In the genomic region with DNA sequence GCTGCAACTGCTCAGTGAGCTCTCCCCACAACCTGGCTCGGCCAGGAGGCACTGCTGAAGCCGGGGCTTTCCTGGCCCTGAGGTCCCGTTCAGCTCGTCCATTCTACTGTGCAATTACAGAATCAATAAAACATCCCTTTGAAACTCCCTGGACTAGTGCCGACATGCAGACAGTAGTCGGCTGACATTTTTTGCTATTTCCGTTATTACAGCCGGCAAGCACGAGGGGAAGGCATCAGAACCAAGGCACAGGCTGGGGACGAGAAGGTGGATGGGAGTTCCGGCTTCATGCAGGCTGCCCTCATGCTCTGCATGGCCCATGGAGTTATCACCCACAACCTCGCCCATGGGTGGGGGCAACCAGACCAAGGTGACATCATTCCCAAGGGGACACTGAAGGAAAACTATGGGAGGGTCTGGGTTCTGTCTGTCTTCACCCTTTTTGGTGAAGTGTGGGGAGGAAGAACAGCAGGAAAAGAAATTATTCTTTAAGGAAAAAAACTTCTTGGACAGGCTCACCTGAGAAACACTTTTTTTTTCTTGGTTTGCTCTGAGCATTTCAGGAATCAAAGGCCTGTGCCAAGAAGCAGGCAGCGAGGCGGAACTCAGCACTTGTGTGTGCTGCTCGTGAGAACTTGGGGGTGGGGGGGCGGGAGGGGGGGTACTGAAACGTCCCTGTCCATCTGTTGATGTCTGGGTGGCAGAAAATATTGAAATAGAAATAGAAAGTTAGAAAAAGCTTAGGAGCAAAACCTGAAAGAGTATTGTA, we compare ENCODE assay signal across 8 cellular contexts.
DNase-seq lines count a peak whose midpoint lies in the region; ATAC-seq and TF ChIP-seq lines count a peak whose summit lies in the region.

No MANE protein-coding gene starts in this region.

- peak overlapping the region; percentile 18 to 30 (median 26) for H3K4me3 ChIP-seq in mammary epithelial cell (replicated peaks in 1 of 3; ENCODE audit: insufficient read depth in 1 of 3, low read depth in 2 of 3, low read length in 3 of 3)
- no peak overlapping the region for H3K4me3 ChIP-seq in mucosa of descending colon
- H3K4me3 ChIP-seq in HAP-1, result no peak overlapping the region

- CTCF ChIA-PET in mammary epithelial cell (lab: Charles Lee; ENCODE audit: low non-redundant PET), result no interaction called here

- intact Hi-C loops in mammary epithelial cell (cut with micrococcal nuclease) (loop anchor here (2.0 to 10.0 kb wide), 2 partner anchors 76 to 256 kb away; no protein-coding TSS in a partner anchor), mucosa of descending colon (cut with DNase I, micrococcal nuclease) (no loop called here)

- H3K9me3 ChIP-seq in mammary epithelial cell (replicated peaks; ENCODE audit: insufficient read depth, low read length) (no peaks in the 10 kb centered on the region), mucosa of descending colon (no peaks in the 10 kb centered on the region), HAP-1 (no peaks in the 10 kb centered on the region)

- H3K79me2 ChIP-seq in mammary epithelial cell (ENCODE audit: insufficient read depth, low read length), result peaks cover 11% of the 10 kb centered on the region

- H4K20me1 ChIP-seq in mammary epithelial cell (ENCODE audit: insufficient read depth, low read length), result no peaks in the 10 kb centered on the region

- DNase-seq in stimulated activated CD4-positive, alpha-beta T cell treated with anti-CD3 and anti-CD28 coated beads, Interleukin-4, amount 100 ng/mL, for 24 hours, result peak; percentile 39
- DNase-seq in stimulated activated CD4-positive, alpha-beta T cell treated with anti-CD3 and anti-CD28 coated beads, Interleukin-2, amount 100 ng/mL, for 48 hours, result no peak
- DNase-seq in mammary epithelial cell (peak; percentile 90), mucosa of descending colon (peak in 2 of 3 donors; percentile 55 to 56), HAP-1 (ENCODE audit: low spot score in 2 of 2) (no peak), mesenteric fat pad (ENCODE audit: low spot score) (no peak), substantia nigra (lab: John Stamatoyannopoulos, UW) (no peak)
- no peak for DNase-seq in NK-92 treated with Interleukin-12 subunit alpha and Interleukin-12 subunit beta, amount 100 ng/mL, for 24 hours (lab: John Stamatoyannopoulos, UW)

- peak overlapping the region; percentile 86 for H2AFZ ChIP-seq in mammary epithelial cell (ENCODE audit: low read depth, low read length)

- H3K36me3 ChIP-seq in mammary epithelial cell (ENCODE audit: insufficient read depth, low read length) (no peaks in the 10 kb centered on the region), mucosa of descending colon (ENCODE audit: low read depth) (no peaks in the 10 kb centered on the region), HAP-1 (replicated peaks) (no peaks in the 10 kb centered on the region)

- TF ChIP-seq CTCF in mammary epithelial cell (conservative IDR thresholded peaks at IDR 0.05 in 1 of 2, IDR thresholded peaks at IDR 0.05 in 1 of 2; ENCODE audit: extremely low read depth in 1 of 2, insufficient read depth in 1 of 2, low read depth in 1 of 2, low read length in 2 of 2) (no peak), mucosa of descending colon (IDR thresholded peaks at IDR 0.05) (no peak)

- in situ Hi-C loops in mammary epithelial cell (cut with MboI; ENCODE audit: low sequenced_read_pairs in 2 of 2) (loop anchor here in 1 of 2 donors (10.0 kb wide), 1 partner anchor 146 kb away; no protein-coding TSS in a partner anchor), HAP-1 (cut with MboI; ENCODE audit: low sequenced_read_pairs) (no loop called here)

- ATAC-seq in mucosa of descending colon, result peak; percentile 79

- peak overlapping the region; percentile 92 for H3K27ac ChIP-seq in mammary epithelial cell (ENCODE audit: insufficient read depth, low read depth, low read length)
- H3K27ac ChIP-seq in substantia nigra (ENCODE audit: low read depth, low read length, poor library complexity, severe bottlenecking), result no peak overlapping the region

- WGBS in mammary epithelial cell (ENCODE audit: low coverage, missing lambda C conversion rate), result 8% methylated on average over 14 of the region's 17 CpGs

- H3K4me1 ChIP-seq in mammary epithelial cell (ENCODE audit: insufficient read depth, low read length) (peaks cover 63% of the 10 kb centered on the region), mucosa of descending colon (ENCODE audit: low read depth) (peaks cover 17% of the 10 kb centered on the region), HAP-1 (no peaks in the 10 kb centered on the region)

- peak overlapping the region; percentile 75 for H3K9ac ChIP-seq in mammary epithelial cell (ENCODE audit: insufficient read depth, low read length)

- no peaks in the 10 kb centered on the region for H3K27me3 ChIP-seq in mammary epithelial cell (ENCODE audit: insufficient read depth, low read length)
- H3K27me3 ChIP-seq in HAP-1 (ENCODE audit: low read depth), result no peaks in the 10 kb centered on the region

- peak overlapping the region; percentile 87 for H3K4me2 ChIP-seq in mammary epithelial cell (ENCODE audit: insufficient read depth, low read depth, low read length)

- dilution Hi-C loops in mammary epithelial cell (cut with HindIII; ENCODE audit: low sequenced_read_pairs), result no loop called here

- BruUV-seq in mammary epithelial cell (replicated peaks; lab: Mats Ljungman, UMichigan), result no TSS peak

Comparison
In these comparisons a context has a peak if more than half of its experiments do, and no peak if none do; other contexts are left out.
1. DNase-seq: peak in stimulated activated CD4-positive, alpha-beta T cell treated with anti-CD3 and anti-CD28 coated beads, Interleukin-4, amount 100 ng/mL, for 24 hours (single experiment), mammary epithelial cell (single experiment) and mucosa of descending colon (2 of 3); none in stimulated activated CD4-positive, alpha-beta T cell treated with anti-CD3 and anti-CD28 coated beads, Interleukin-2, amount 100 ng/mL, for 48 hours (0 of 2), HAP-1 (0 of 2), mesenteric fat pad (single experiment), substantia nigra (0 of 49) and NK-92 treated with Interleukin-12 subunit alpha and Interleukin-12 subunit beta, amount 100 ng/mL, for 24 hours (single experiment).
2. H3K4me3 ChIP-seq: peak in mammary epithelial cell (3 of 3); none in mucosa of descending colon (single experiment) and HAP-1 (single experiment).